In the genomic region with DNA sequence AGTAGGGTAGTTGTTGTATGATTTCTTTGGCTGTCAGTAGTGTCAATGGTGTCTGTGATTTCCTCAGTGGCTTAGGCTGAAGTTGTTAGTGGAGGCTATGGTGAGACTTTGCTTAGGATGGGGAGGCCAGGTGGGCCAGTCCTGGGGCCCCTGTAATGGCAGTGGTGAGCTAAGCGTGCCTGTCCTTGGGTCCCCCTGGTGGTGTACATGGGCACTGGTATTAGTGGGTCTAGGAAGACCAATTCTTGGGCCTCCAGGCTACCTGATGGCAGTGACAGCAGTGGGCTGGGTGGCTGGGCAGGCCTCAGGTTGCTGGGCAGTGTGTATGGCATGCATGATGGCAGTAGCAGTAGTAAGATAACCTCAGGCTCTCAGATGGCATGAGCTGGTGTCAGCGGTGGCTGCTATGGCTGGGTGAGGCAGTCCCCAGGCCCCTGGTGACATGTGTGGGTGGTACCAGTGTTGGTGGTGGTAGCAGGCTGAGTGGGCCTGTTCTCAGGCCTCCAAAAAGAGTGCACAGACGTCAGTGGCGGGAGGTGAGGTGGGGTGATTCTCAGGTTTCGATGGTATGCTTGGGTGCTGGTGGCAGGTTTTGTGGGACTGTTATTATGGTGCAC, we compare ENCODE assay signal across 2 cellular contexts.
TF ChIP-seq lines count a peak whose summit lies in the region.

No MANE protein-coding gene starts in this region.

TF ChIP-seq in IMR-90, 13 proteins besides CTCF, POLR2A, EP300 and RAD21:
- TF ChIP-seq BHLHE40 (IDR thresholded peaks at IDR 0.05; ENCODE audit: low read depth, low read length), result no peak

TF ChIP-seq in H1, 55 proteins besides CTCF, POLR2A, EP300 and RAD21:
- TF ChIP-seq POLR2AphosphoS5 (IDR thresholded peaks at IDR 0.05; ENCODE audit: low read depth, low read length) (no peak), HDAC6 (IDR thresholded peaks at IDR 0.05; ENCODE audit: low read depth, low read length) (no peak), KDM4A (IDR thresholded peaks at IDR 0.05; ENCODE audit: low read depth, low read length, severe bottlenecking) (no peak), ZNF274 (IDR thresholded peaks at IDR 0.05; ENCODE audit: borderline replicate concordance, extremely low read depth, low read length) (no peak), CBX8 (IDR thresholded peaks at IDR 0.05; ENCODE audit: borderline replicate concordance, low read depth, low read length) (no peak), POU5F1 (IDR thresholded peaks at IDR 0.05; ENCODE audit: low read depth, low read length) (no peak), CEBPB (IDR thresholded peaks at IDR 0.05; ENCODE audit: low read depth, low read length) (no peak), RFX5 (IDR thresholded peaks at IDR 0.05; ENCODE audit: borderline replicate concordance, low read depth, low read length) (no peak), ASH2L (IDR thresholded peaks at IDR 0.05; ENCODE audit: low read length) (no peak), KDM1A (IDR thresholded peaks at IDR 0.05; ENCODE audit: borderline replicate concordance, low read length) (no peak), GABPA (IDR thresholded peaks at IDR 0.05; ENCODE audit: borderline replicate concordance, insufficient read depth, low read length) (no peak)
- TF ChIP-seq, protein P1, sequence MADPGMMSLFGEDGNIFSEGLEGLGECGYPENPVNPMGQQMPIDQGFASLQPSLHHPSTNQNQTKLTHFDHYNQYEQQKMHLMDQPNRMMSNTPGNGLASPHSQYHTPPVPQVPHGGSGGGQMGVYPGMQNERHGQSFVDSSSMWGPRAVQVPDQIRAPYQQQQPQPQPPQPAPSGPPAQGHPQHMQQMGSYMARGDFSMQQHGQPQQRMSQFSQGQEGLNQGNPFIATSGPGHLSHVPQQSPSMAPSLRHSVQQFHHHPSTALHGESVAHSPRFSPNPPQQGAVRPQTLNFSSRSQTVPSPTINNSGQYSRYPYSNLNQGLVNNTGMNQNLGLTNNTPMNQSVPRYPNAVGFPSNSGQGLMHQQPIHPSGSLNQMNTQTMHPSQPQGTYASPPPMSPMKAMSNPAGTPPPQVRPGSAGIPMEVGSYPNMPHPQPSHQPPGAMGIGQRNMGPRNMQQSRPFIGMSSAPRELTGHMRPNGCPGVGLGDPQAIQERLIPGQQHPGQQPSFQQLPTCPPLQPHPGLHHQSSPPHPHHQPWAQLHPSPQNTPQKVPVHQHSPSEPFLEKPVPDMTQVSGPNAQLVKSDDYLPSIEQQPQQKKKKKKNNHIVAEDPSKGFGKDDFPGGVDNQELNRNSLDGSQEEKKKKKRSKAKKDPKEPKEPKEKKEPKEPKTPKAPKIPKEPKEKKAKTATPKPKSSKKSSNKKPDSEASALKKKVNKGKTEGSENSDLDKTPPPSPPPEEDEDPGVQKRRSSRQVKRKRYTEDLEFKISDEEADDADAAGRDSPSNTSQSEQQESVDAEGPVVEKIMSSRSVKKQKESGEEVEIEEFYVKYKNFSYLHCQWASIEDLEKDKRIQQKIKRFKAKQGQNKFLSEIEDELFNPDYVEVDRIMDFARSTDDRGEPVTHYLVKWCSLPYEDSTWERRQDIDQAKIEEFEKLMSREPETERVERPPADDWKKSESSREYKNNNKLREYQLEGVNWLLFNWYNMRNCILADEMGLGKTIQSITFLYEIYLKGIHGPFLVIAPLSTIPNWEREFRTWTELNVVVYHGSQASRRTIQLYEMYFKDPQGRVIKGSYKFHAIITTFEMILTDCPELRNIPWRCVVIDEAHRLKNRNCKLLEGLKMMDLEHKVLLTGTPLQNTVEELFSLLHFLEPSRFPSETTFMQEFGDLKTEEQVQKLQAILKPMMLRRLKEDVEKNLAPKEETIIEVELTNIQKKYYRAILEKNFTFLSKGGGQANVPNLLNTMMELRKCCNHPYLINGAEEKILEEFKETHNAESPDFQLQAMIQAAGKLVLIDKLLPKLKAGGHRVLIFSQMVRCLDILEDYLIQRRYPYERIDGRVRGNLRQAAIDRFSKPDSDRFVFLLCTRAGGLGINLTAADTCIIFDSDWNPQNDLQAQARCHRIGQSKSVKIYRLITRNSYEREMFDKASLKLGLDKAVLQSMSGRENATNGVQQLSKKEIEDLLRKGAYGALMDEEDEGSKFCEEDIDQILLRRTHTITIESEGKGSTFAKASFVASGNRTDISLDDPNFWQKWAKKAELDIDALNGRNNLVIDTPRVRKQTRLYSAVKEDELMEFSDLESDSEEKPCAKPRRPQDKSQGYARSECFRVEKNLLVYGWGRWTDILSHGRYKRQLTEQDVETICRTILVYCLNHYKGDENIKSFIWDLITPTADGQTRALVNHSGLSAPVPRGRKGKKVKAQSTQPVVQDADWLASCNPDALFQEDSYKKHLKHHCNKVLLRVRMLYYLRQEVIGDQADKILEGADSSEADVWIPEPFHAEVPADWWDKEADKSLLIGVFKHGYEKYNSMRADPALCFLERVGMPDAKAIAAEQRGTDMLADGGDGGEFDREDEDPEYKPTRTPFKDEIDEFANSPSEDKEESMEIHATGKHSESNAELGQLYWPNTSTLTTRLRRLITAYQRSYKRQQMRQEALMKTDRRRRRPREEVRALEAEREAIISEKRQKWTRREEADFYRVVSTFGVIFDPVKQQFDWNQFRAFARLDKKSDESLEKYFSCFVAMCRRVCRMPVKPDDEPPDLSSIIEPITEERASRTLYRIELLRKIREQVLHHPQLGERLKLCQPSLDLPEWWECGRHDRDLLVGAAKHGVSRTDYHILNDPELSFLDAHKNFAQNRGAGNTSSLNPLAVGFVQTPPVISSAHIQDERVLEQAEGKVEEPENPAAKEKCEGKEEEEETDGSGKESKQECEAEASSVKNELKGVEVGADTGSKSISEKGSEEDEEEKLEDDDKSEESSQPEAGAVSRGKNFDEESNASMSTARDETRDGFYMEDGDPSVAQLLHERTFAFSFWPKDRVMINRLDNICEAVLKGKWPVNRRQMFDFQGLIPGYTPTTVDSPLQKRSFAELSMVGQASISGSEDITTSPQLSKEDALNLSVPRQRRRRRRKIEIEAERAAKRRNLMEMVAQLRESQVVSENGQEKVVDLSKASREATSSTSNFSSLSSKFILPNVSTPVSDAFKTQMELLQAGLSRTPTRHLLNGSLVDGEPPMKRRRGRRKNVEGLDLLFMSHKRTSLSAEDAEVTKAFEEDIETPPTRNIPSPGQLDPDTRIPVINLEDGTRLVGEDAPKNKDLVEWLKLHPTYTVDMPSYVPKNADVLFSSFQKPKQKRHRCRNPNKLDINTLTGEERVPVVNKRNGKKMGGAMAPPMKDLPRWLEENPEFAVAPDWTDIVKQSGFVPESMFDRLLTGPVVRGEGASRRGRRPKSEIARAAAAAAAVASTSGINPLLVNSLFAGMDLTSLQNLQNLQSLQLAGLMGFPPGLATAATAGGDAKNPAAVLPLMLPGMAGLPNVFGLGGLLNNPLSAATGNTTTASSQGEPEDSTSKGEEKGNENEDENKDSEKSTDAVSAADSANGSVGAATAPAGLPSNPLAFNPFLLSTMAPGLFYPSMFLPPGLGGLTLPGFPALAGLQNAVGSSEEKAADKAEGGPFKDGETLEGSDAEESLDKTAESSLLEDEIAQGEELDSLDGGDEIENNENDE (IDR thresholded peaks at IDR 0.05; ENCODE audit: insufficient replicate concordance, low read length), result no peak
- TF ChIP-seq, protein P2, sequence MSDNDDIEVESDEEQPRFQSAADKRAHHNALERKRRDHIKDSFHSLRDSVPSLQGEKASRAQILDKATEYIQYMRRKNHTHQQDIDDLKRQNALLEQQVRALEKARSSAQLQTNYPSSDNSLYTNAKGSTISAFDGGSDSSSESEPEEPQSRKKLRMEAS (IDR thresholded peaks at IDR 0.05), result no peak
- TF ChIP-seq, protein P3, sequence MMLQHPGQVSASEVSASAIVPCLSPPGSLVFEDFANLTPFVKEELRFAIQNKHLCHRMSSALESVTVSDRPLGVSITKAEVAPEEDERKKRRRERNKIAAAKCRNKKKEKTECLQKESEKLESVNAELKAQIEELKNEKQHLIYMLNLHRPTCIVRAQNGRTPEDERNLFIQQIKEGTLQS (IDR thresholded peaks at IDR 0.05; ENCODE audit: insufficient read depth, low read depth, low read length), result no peak
